ENCODE assay signal across 1 cellular context in the genomic region with DNA sequence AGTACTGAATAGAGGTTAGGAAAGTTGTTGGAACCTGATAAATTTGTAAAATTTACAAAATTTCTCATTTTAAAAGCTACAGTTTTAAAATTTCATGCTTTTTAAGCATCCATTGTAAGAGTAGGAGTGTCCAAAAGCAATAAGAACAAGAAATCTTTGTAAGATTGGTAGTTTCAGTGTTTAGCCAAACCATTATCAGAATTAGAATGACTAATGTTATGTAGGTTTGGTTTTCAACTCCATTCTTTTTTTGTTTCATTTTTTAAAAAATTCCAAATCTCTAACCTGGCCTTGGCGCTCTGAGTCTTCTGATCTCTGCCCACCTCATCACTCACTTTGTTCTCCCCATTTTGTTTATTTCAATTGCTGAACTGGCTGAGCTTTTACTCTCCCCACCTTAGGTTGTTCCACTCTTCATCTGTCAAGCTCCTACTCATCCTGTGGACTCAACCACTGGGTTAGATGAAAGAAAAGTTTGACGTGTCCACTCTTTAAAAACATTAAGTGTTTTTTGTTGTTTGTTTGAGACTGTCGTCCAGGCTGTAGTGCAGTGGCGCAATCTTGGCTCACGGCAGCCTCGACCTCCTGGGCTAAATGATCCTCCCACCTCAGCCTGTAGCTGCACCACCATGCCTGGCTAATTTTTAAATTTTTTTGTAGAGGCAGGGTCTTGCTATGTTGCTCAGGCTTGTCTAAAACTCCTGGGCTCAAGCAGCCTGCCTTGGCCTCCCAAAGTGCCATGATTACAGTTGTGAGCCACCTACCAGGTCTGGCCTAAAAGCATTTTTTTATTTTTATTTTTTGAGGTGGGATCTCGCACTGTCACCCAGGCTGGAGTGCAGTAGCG.
TF ChIP-seq lines count a peak whose summit lies in the region.

No MANE protein-coding gene starts in this region.

TF ChIP-seq in K562, 482 proteins besides CTCF, POLR2A, EP300 and RAD21 (continued from another document):
- TF ChIP-seq, protein P1, sequence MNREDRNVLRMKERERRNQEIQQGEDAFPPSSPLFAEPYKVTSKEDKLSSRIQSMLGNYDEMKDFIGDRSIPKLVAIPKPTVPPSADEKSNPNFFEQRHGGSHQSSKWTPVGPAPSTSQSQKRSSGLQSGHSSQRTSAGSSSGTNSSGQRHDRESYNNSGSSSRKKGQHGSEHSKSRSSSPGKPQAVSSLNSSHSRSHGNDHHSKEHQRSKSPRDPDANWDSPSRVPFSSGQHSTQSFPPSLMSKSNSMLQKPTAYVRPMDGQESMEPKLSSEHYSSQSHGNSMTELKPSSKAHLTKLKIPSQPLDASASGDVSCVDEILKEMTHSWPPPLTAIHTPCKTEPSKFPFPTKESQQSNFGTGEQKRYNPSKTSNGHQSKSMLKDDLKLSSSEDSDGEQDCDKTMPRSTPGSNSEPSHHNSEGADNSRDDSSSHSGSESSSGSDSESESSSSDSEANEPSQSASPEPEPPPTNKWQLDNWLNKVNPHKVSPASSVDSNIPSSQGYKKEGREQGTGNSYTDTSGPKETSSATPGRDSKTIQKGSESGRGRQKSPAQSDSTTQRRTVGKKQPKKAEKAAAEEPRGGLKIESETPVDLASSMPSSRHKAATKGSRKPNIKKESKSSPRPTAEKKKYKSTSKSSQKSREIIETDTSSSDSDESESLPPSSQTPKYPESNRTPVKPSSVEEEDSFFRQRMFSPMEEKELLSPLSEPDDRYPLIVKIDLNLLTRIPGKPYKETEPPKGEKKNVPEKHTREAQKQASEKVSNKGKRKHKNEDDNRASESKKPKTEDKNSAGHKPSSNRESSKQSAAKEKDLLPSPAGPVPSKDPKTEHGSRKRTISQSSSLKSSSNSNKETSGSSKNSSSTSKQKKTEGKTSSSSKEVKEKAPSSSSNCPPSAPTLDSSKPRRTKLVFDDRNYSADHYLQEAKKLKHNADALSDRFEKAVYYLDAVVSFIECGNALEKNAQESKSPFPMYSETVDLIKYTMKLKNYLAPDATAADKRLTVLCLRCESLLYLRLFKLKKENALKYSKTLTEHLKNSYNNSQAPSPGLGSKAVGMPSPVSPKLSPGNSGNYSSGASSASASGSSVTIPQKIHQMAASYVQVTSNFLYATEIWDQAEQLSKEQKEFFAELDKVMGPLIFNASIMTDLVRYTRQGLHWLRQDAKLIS (CRISPR knock-in tag; IDR thresholded peaks at IDR 0.05) = no peak
- TF ChIP-seq PURB (CRISPR knock-in tag; IDR thresholded peaks at IDR 0.05; ENCODE audit: low read depth) = no peak
- TF ChIP-seq NFXL1 (CRISPR knock-in tag; IDR thresholded peaks at IDR 0.05) = no peak
- TF ChIP-seq PHF21A (IDR thresholded peaks at IDR 0.05; ENCODE audit: borderline replicate concordance, low read depth) = no peak
- no peak for TF ChIP-seq SMAD1 (IDR thresholded peaks at IDR 0.05; ENCODE audit: low read depth, low read length, partially characterized antibody)
